8 cellular contexts compared by ENCODE assay signal in genomic region chr5:179166886-179167841, GRCh38.
DNase-seq lines count a peak whose midpoint lies in the region; ATAC-seq and TF ChIP-seq lines count a peak whose summit lies in the region.

No MANE protein-coding gene starts in this region.

- no peaks in the 10 kb centered on the region for H3K4me1 Mint-ChIP-seq in chondrocyte (ENCODE audit: low read depth)

- H3K27me3 Mint-ChIP-seq in chondrocyte (ENCODE audit: low read depth): no peaks in the 10 kb centered on the region

- no peak overlapping the region for H3K27ac Mint-ChIP-seq in chondrocyte (ENCODE audit: unreplicated experiment)

- in situ Hi-C loops in GM13976 (cut with MboI; ENCODE audit: low sequenced_read_pairs, unreplicated experiment): loop anchor here (25.0 kb wide), 1 partner anchor 320 kb away; no protein-coding TSS in a partner anchor

- ATAC-seq in left lobe of liver (peak; percentile 86), HG03571 (IDR thresholded peaks at IDR 0.05; ENCODE audit: unreplicated experiment) (no peak), HG02610 (IDR thresholded peaks at IDR 0.05; ENCODE audit: unreplicated experiment) (no peak)

- H3K36me3 Mint-ChIP-seq in chondrocyte (ENCODE audit: low read depth): peaks cover 8% of the 10 kb centered on the region

- DNase-seq in GM13976 (ENCODE audit: low spot score) (peak; percentile 77), HT-29 (ENCODE audit: low spot score) (peak; percentile 14), chondrocyte (ENCODE audit: low spot score) (peak; percentile 88), left lobe of liver (ENCODE audit: low spot score) (no peak)
- peak; percentile 54 to 64 for DNase-seq in activated CD4-positive, alpha-beta T cell treated with anti-CD3 and anti-CD28 coated beads for 24 hours (ENCODE audit: low read depth in 2 of 2)
- peak; percentile 50 to 79 for DNase-seq in stimulated activated CD4-positive, alpha-beta T cell treated with anti-CD3 and anti-CD28 coated beads, Interleukin-2, amount 100 ng/mL, for 48 hours

- TF ChIP-seq CTCF in GM13976 (IDR thresholded peaks at IDR 0.05; ENCODE audit: borderline replicate concordance, control extremely low read depth, extremely low read depth, insufficient read depth, missing control alignments) (peak; percentile 57), chondrocyte (IDR thresholded peaks at IDR 0.05) (peak; percentile 99)

- no peaks in the 10 kb centered on the region for H3K9me3 Mint-ChIP-seq in chondrocyte (ENCODE audit: low read depth)

- no peak overlapping the region for H3K4me3 Mint-ChIP-seq in chondrocyte (ENCODE audit: unreplicated experiment)
